ENCODE assay signal across 8 cellular contexts in genomic region chr20:35952480-35953410, GRCh38. TPM values are rescaled to one million over a fixed set of nuclear protein-coding genes. Genes with fewer than 3 reads are reported as not detected.
DNase-seq lines count a peak whose midpoint lies in the region; ATAC-seq and TF ChIP-seq lines count a peak whose summit lies in the region.

No MANE protein-coding gene starts in this region.

- no peak for ATAC-seq in activated T-cell treated with anti-CD3 and anti-CD28 coated beads, Interleukin-2, amount 50 U/mL, for 72 hours (replicated peaks in 1 of 2)
- ATAC-seq in GM21526 (IDR thresholded peaks at IDR 0.05; ENCODE audit: low FRiP score, unreplicated experiment), result no peak

- intact Hi-C loops in Caco-2 (cut with micrococcal nuclease; ENCODE audit: unreplicated experiment), result loop anchor here (5.0 to 10.0 kb wide), 5 partner anchors 100 to 1075 kb away; partner anchors contain the start of genes ACSS2 and RBM39

- no peak for TF ChIP-seq CTCF in Caco-2 (IDR thresholded peaks at IDR 0.05; ENCODE audit: insufficient read depth in 1 of 2, low read depth in 1 of 2, low read length in 1 of 2, severe bottlenecking in 1 of 2, unreplicated experiment in 1 of 2)
- no peak for TF ChIP-seq CTCF in smooth muscle cell (IDR thresholded peaks at IDR 0.05; ENCODE audit: borderline replicate concordance, insufficient read depth, poor library complexity, severe bottlenecking)

- H3K27me3 ChIP-seq in Caco-2 (replicated peaks; ENCODE audit: control insufficient read depth, insufficient read depth, low read length) (no peaks in the 10 kb centered on the region), iPS DF 6.9 (ENCODE audit: control insufficient read depth, insufficient read depth, low read length) (no peaks in the 10 kb centered on the region), smooth muscle cell (ENCODE audit: low read depth) (no peaks in the 10 kb centered on the region)

- POLR2A ChIA-PET in Caco-2 (lab: Charles Lee), result interaction anchor here (0.6 to 3.7 kb wide), 11 partner anchors 9 to 498 kb away, joined by 3 to 87 read pairs (median 4); partner anchors contain the start of genes CEP250, RBM39 and SPAG4

- H3K79me2 ChIP-seq in smooth muscle cell (ENCODE audit: low read depth), result peaks cover 21% of the 10 kb centered on the region

- no CpG with 5 or more reads among the region's 7 CpGs for WGBS in iPS DF 6.9 (ENCODE audit: insufficient coverage, insufficient read length)
- 59% methylated on average over 7 of the region's 7 CpGs for WGBS in smooth muscle cell (ENCODE audit: low lambda C conversion rate)

- H3K9ac ChIP-seq in smooth muscle cell (ENCODE audit: low read depth), result peak overlapping the region; percentile 98

- DNase-seq in Caco-2 (peak in 1 of 2 experiments; percentile 46), Kasumi-1 (lab: John Stamatoyannopoulos, UW) (peak; percentile 53 to 70), iPS DF 6.9 (ENCODE audit: low read depth, low spot score) (no peak), smooth muscle cell (lab: John Stamatoyannopoulos, UW; ENCODE audit: unreplicated experiment) (no peak), NCI-H2171 (lab: John Stamatoyannopoulos, UW) (no peak), NCI-H2107 (lab: John Stamatoyannopoulos, UW) (no peak)
- DNase-seq in activated T-cell treated with anti-CD3 and anti-CD28 coated beads, Interleukin-2, amount 50 U/mL, for 72 hours, result peak in 1 of 2 donors; percentile 8

- peaks cover 17% of the 10 kb centered on the region for H3F3A ChIP-seq in smooth muscle cell (ENCODE audit: low read depth)

- H2AFZ ChIP-seq in smooth muscle cell (ENCODE audit: low read depth), result no peak overlapping the region

- H3K4me1 ChIP-seq in Caco-2, result peaks cover 22% of the 10 kb centered on the region
- no peaks in the 10 kb centered on the region for H3K4me1 ChIP-seq in iPS DF 6.9 (ENCODE audit: control insufficient read depth, insufficient read depth, low read length)
- peaks cover 17% of the 10 kb centered on the region for H3K4me1 ChIP-seq in smooth muscle cell (ENCODE audit: low read depth)

- H3K4me2 ChIP-seq in smooth muscle cell, result peak overlapping the region; percentile 88

- no TSS peak for BruUV-seq in Caco-2 (replicated peaks; lab: Mats Ljungman, UMichigan)

- peak overlapping the region; percentile 88 for H3K4me3 Mint-ChIP-seq in Caco-2 (ENCODE audit: unreplicated experiment)
- H3K4me3 Mint-ChIP-seq in activated T-cell treated with anti-CD3 and anti-CD28 coated beads, Interleukin-2, amount 50 U/mL, for 72 hours, result peak overlapping the region; percentile 100

- peaks cover 3% of the 10 kb centered on the region; the same call in 1 of the 2 replicates for H3K36me3 ChIP-seq in Caco-2 (ENCODE audit: control insufficient read depth, insufficient read depth, low read length)
- H3K36me3 ChIP-seq in iPS DF 6.9 (ENCODE audit: control insufficient read depth, insufficient read depth, low read length), result no peaks in the 10 kb centered on the region; the same call in 1 of the 2 replicates
- H3K36me3 ChIP-seq in smooth muscle cell (ENCODE audit: low read depth), result no peaks in the 10 kb centered on the region

- H3K4me3 ChIP-seq in Caco-2 (ENCODE audit: low read depth, low read length) (peak overlapping the region; percentile 86), iPS DF 6.9 (ENCODE audit: low read length) (peak overlapping the region; percentile 61; the same call in 1 of the 2 replicates), smooth muscle cell (peak overlapping the region; percentile 84)

- peaks cover 9% of the 10 kb centered on the region for H3K4me1 Mint-ChIP-seq in Caco-2 (ENCODE audit: low read depth, unreplicated experiment)
- peaks cover 15% of the 10 kb centered on the region for H3K4me1 Mint-ChIP-seq in activated T-cell treated with anti-CD3 and anti-CD28 coated beads, Interleukin-2, amount 50 U/mL, for 72 hours (ENCODE audit: low read depth)

- H3K27ac ChIP-seq in iPS DF 6.9 (ENCODE audit: low read length), result no peak overlapping the region
- peak overlapping the region; percentile 97 for H3K27ac ChIP-seq in smooth muscle cell (ENCODE audit: low read depth)

- H3K9me3 Mint-ChIP-seq in Caco-2 (ENCODE audit: unreplicated experiment), result no peaks in the 10 kb centered on the region
- no peaks in the 10 kb centered on the region for H3K9me3 Mint-ChIP-seq in activated T-cell treated with anti-CD3 and anti-CD28 coated beads, Interleukin-2, amount 50 U/mL, for 72 hours

- H3K27ac Mint-ChIP-seq in Caco-2 (ENCODE audit: unreplicated experiment), result peak overlapping the region; percentile 96
- H3K27ac Mint-ChIP-seq in activated T-cell treated with anti-CD3 and anti-CD28 coated beads, Interleukin-2, amount 50 U/mL, for 72 hours, result peak overlapping the region; percentile 96

- H3K9me3 ChIP-seq in Caco-2 (no peaks in the 10 kb centered on the region), iPS DF 6.9 (ENCODE audit: control insufficient read depth, insufficient read depth, low read length) (no peaks in the 10 kb centered on the region), smooth muscle cell (replicated peaks; ENCODE audit: low read depth) (no peaks in the 10 kb centered on the region)

- peaks cover 16% of the 10 kb centered on the region for H4K20me1 ChIP-seq in smooth muscle cell (ENCODE audit: low read depth)

- CTCF ChIA-PET in Caco-2 (lab: Charles Lee), result interaction anchor here (0.6 to 3.8 kb wide), 13 partner anchors 13 to 334 kb away, joined by 3 to 54 read pairs (median 7); partner anchors contain the start of gene RBM39

- H3K27me3 Mint-ChIP-seq in Caco-2 (ENCODE audit: insufficient read depth, unreplicated experiment), result no peaks in the 10 kb centered on the region
- no peaks in the 10 kb centered on the region for H3K27me3 Mint-ChIP-seq in activated T-cell treated with anti-CD3 and anti-CD28 coated beads, Interleukin-2, amount 50 U/mL, for 72 hours (ENCODE audit: low read depth)

- H3K36me3 Mint-ChIP-seq in Caco-2 (ENCODE audit: insufficient read depth, unreplicated experiment), result peaks cover 53% of the 10 kb centered on the region
- H3K36me3 Mint-ChIP-seq in activated T-cell treated with anti-CD3 and anti-CD28 coated beads, Interleukin-2, amount 50 U/mL, for 72 hours (ENCODE audit: insufficient read depth in 2 of 2), result peaks cover 6 to 9% of the 10 kb centered on the region in 2 donors

RNA-seq across cellular contexts. Expression of gene SCAND1, which starts 1.6 kb away (rescaled TPM):
- 125 and 129 TPM in 2 replicates for total RNA-seq in Caco-2 (2022)
- total RNA-seq in activated T-cell treated with anti-CD3 and anti-CD28 coated beads, Interleukin-2, amount 50 U/mL, for 72 hours, result 10 to 100 TPM; 31.7 to 38.2 TPM
- 20.9 and 26.7 TPM in 2 replicates for total RNA-seq in smooth muscle cell
- polyA plus RNA-seq in smooth muscle cell, result 128 and 135 TPM in 2 replicates

RNA-seq across cellular contexts. Expression of gene CNBD2, which starts 15.6 kb away (rescaled TPM):
- 7.9 and 9.1 TPM in 2 replicates for total RNA-seq in Caco-2 (2022)
- 10 to 100 TPM in 1 of 2 donors, 1 to 10 TPM in 1; 8.4 to 10.2 TPM for total RNA-seq in activated T-cell treated with anti-CD3 and anti-CD28 coated beads, Interleukin-2, amount 50 U/mL, for 72 hours
- total RNA-seq in smooth muscle cell, result 4.8 and 10.2 TPM in 2 replicates
- polyA plus RNA-seq in smooth muscle cell, result 0.18 and 2.8 TPM in 2 replicates

Comparison
In these comparisons a context has a peak if more than half of its experiments do, and no peak if none do; other contexts are left out.
1. DNase-seq: peak in Kasumi-1 (2 of 2); none in iPS DF 6.9 (single experiment), smooth muscle cell (single experiment), NCI-H2171 (single experiment) and NCI-H2107 (single experiment).
2. Peak in every context shown above with its lines, with median percentiles within 50 percentile points of each other: H3K4me3 ChIP-seq.